In the genomic region with DNA sequence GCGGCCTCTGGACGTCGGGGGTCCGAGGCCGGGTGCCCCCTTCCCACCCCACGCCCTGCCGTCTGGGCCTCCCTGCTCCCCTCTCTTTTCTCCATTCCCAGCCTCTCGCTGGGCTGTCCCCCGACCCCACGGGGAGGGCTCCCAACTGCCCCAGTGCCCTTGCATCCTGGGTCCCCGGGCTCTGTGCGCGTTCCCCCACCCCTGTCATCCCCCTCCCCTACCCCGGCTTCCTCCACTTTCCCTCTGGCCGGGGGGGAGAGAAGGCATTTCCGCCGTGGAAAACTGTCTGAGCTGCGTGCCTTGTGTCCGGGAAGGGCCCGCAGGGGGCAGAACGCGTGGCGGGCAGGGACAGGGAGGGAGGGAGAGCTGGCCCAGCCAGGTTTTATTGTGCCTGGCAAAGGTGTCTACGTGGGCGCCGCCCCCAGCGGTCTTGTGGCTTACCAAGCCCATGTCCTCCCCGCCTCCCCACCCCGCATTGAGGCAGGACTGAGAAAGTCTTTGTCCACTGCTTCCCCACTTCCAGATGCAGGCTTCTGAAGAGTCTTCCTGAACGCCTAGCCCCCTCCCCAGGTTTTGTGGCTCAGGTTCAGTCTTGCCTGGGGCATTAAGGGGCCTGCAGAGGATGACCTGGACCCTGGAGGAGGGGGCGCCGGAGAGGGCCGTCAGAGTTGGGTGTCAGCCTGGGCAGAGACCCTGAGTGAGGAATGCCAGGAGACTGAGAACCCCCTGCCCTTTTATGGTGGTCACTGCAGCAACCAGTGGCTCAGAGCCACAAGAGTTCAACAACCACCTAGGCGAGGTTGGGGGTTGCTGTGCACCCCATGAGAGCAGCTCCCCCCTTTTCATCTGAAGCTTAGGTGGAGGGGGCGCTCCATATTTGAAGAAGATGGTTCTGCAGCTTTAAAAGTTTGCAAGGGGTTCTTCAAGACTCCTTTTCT, we compare ENCODE assay signal across 7 cellular contexts. TPM values are rescaled to one million over a fixed set of nuclear protein-coding genes. Genes with fewer than 3 reads are reported as not detected.
DNase-seq lines count a peak whose midpoint lies in the region; ATAC-seq and TF ChIP-seq lines count a peak whose summit lies in the region.

No MANE protein-coding gene starts in this region.

- H3K4me1 ChIP-seq in PC-3 (ENCODE audit: insufficient read depth, low read length), result peaks cover 12% of the 10 kb centered on the region
- peaks cover 27 to 57% (median 51%) of the 10 kb centered on the region in 4 donors for H3K4me1 ChIP-seq in transverse colon

- POLR2A ChIA-PET in PC-3 (lab: Charles Lee; ENCODE audit: unreplicated experiment), result no interaction called here

- in situ Hi-C loops in transverse colon (cut with MboI; ENCODE audit: low pct_ligation_motif_present in 1 of 4, low pct_unique_long_range_greater_than_20kb in 1 of 4, low sequenced_read_pairs in 3 of 4), result no loop called here

- no peaks in the 10 kb centered on the region for H3F3A ChIP-seq in PC-3 (ENCODE audit: low read length, unreplicated experiment)

- H2AFZ ChIP-seq in PC-3 (ENCODE audit: low read length), result peak overlapping the region; percentile 96; the same call in 1 of the 2 replicates

- CTCF ChIA-PET in PC-3 (lab: Charles Lee), result interaction anchor here (0.7 kb wide), 1 partner anchor 134 kb away, joined by 3 read pairs; no protein-coding TSS in a partner anchor

- no peak overlapping the region for H3K27ac ChIP-seq in PC-3 (ENCODE audit: low read length)
- H3K27ac ChIP-seq in transverse colon, result peak overlapping the region; percentile 93 to 96 (median 95)

- H3K36me3 ChIP-seq in PC-3 (ENCODE audit: low read depth, low read length) (no peaks in the 10 kb centered on the region), transverse colon (no peaks in the 10 kb centered on the region)

- peak; percentile 41 for DNase-seq in GM12865 (ENCODE audit: low read depth)
- DNase-seq in PC-3, result peak; percentile 24
- DNase-seq in cerebellar cortex (ENCODE audit: low spot score), result peak; percentile 25
- peak in 1 of 2 donors; percentile 38 for DNase-seq in memory B cell (ENCODE audit: low spot score in 2 of 2)
- peak; percentile 91 for DNase-seq in transverse colon
- no peak for DNase-seq in NCI-H1436 (lab: John Stamatoyannopoulos, UW)

- no peaks in the 10 kb centered on the region for H3K79me2 ChIP-seq in PC-3 (ENCODE audit: low read length)

- intact Hi-C loops in PC-3 (cut with micrococcal nuclease), result no loop called here
- intact Hi-C loops in transverse colon (cut with DNase I; ENCODE audit: low total_unique reads), result no loop called here

- peak; percentile 6 for ATAC-seq in PC-3
- no peak for ATAC-seq in memory B cell (ENCODE audit: low read depth)
- ATAC-seq in HG03342 (IDR thresholded peaks at IDR 0.05; ENCODE audit: unreplicated experiment), result no peak

- peak overlapping the region; percentile 99 for H3K4me3 Mint-ChIP-seq in memory B cell

- H3K9me3 Mint-ChIP-seq in memory B cell, result no peaks in the 10 kb centered on the region

- peaks cover 3% of the 10 kb centered on the region for H3K36me3 Mint-ChIP-seq in memory B cell

- no peak for TF ChIP-seq CTCF in GM12865 (IDR thresholded peaks at IDR 0.05; ENCODE audit: insufficient read depth, low read depth, low read length, missing control alignments)
- no peak for TF ChIP-seq CTCF in PC-3 (conservative IDR thresholded peaks at IDR 0.05; ENCODE audit: low read depth, low read length)
- TF ChIP-seq CTCF in transverse colon (IDR thresholded peaks at IDR 0.05), result peak; percentile 24 to 49 (median 32)

- peaks cover 45% of the 10 kb centered on the region for H3K4me1 Mint-ChIP-seq in memory B cell

- H3K27me3 ChIP-seq in PC-3 (ENCODE audit: low read length), result no peaks in the 10 kb centered on the region
- no peaks in the 10 kb centered on the region for H3K27me3 ChIP-seq in transverse colon

- peaks cover 4% of the 10 kb centered on the region for H3K27me3 Mint-ChIP-seq in memory B cell

- peak overlapping the region; percentile 99 for H3K4me2 ChIP-seq in PC-3 (ENCODE audit: low read length)

- H3K9me3 ChIP-seq in PC-3 (ENCODE audit: low read length), result no peaks in the 10 kb centered on the region
- H3K9me3 ChIP-seq in transverse colon, result no peaks in the 10 kb centered on the region

- WGBS in transverse colon (ENCODE audit: low coverage in 1 of 2), 2 donors, result 18 to 60% methylated on average over 1 to 32 of the region's 35 CpGs

- H3K4me3 ChIP-seq in GM12865 (ENCODE audit: low read depth, low read length), result peak overlapping the region; percentile 87
- peak overlapping the region; percentile 97 for H3K4me3 ChIP-seq in PC-3 (ENCODE audit: low read length)
- H3K4me3 ChIP-seq in transverse colon, result peak overlapping the region; percentile 84 to 96 (median 90)

- no peak overlapping the region for H3K9ac ChIP-seq in PC-3 (ENCODE audit: low read length)

- H3K27ac Mint-ChIP-seq in memory B cell, result peak overlapping the region; percentile 76

- no TSS peak for BruUV-seq in PC-3 (replicated peaks; lab: Mats Ljungman, UMichigan)

- TF ChIP-seq POLR2A in transverse colon (IDR thresholded peaks at IDR 0.05), result peak; percentile 68

- no peaks in the 10 kb centered on the region; the same call in 1 of the 2 replicates for H4K20me1 ChIP-seq in PC-3 (ENCODE audit: low read length)

- no peaks in the 10 kb centered on the region for H3K9me2 ChIP-seq in PC-3 (replicated peaks; ENCODE audit: low read length)

- no peak for TF ChIP-seq EP300 in transverse colon (IDR thresholded peaks at IDR 0.05; ENCODE audit: low read depth)

RNA-seq across cellular contexts. Expression of gene ITM2C, which starts 1.3 kb away (rescaled TPM):
- total RNA-seq in PC-3 (2014; rRNA removed), result 111 and 113 TPM in 2 replicates
- 1,000 to 10,000 TPM in 3 of 4 donors, 100 to 1,000 TPM in 1; 911 to 2,535 (median 1,776) TPM for total RNA-seq in transverse colon

RNA-seq across cellular contexts. Expression of gene GPR55, which starts 59.0 kb away (rescaled TPM):
- total RNA-seq in PC-3 (2014; rRNA removed) (0.07 and 0.81 TPM in 2 replicates), transverse colon (10 to 100 TPM in 1 of 4 donors, 1 to 10 TPM in 2, under 1 TPM in 1; 0.40 to 16.1 (median 2.0) TPM)

Comparison
In these comparisons a context has a peak if more than half of its experiments do, and no peak if none do; other contexts are left out.
1. CTCF ChIP-seq: peak in transverse colon (5 of 5); none in GM12865 (single experiment) and PC-3 (single experiment).
2. Peak in every context shown above with its lines, with median percentiles within 50 percentile points of each other: H3K4me3 ChIP-seq.